ENCODE assay signal across 8 cellular contexts in the genomic region with DNA sequence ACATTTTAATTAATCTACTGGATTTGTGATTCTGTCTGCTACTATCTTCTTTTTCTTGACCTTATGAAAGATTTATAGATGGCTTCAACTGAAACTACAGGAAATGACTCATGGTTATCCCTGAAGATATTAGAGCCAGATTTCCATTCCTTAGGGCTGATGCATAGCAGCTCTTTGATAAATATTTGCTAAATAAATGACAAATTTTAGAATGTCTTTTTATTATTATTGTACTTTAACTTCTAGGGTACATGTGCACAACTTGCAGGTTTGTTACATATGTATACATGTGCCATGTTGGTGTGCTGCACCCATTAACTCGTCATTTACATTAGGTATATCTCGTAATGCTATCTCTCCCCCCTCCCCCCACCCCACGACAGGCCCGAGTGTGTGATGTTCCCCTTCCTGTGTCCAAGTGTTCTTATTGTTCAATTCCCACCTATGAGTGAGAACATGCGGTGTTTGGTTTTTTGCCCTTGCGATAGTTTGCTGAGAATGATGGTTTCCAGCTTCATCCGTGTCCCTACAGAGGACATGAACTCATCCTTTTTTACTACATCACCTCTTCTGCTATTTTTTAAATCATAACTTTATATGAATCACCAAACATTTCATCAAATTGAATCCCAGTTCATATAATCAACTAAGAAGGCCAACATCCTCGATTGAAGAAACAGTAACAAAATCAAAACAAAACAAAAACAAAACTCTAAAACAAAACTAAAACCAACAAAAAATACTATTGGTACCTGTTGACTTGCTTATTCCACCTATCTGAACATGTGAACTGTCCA. TPM values are rescaled to one million over a fixed set of nuclear protein-coding genes. Genes with fewer than 3 reads are reported as not detected.
A peak's percentile ranks its signal among the peaks of the same experiment; 100 is the strongest.
DNase-seq lines count a peak whose midpoint lies in the region; TF ChIP-seq lines count a peak whose summit lies in the region.
"Not testable (repeated sequence)": the region's sequence is repeated elsewhere in the genome, so short reads cannot be mapped to it uniquely, and the experiment has no call there.

No MANE protein-coding gene starts in this region.

- H3K27ac ChIP-seq in GM23248, result peak overlapping the region; percentile 70
- H3K27ac ChIP-seq in OCI-LY3 (ENCODE audit: low read length), result peak overlapping the region; percentile 86
- peak overlapping the region; percentile 28 for H3K27ac ChIP-seq in muscle layer of colon (ENCODE audit: low read depth, low read length)
- peak overlapping the region; percentile 71 for H3K27ac ChIP-seq in smooth muscle cell (ENCODE audit: low read depth)

- intact Hi-C loops in activated CD4-positive, alpha-beta memory T cell treated with anti-CD3 and anti-CD28 coated beads for 36 hours (cut with micrococcal nuclease); MCF 10A (cut with micrococcal nuclease): not testable (repeated sequence)

- H3K9me3 ChIP-seq in GM23248 (ENCODE audit: low read depth); OCI-LY3 (ENCODE audit: insufficient read depth, low read length); muscle layer of colon (ENCODE audit: low read length); smooth muscle cell (replicated peaks; ENCODE audit: low read depth): not testable (repeated sequence)

- 30 to 43% methylated on average over 5 to 8 of the region's 8 CpGs for WGBS in GM23248 (ENCODE audit: low coverage in 1 of 2, low lambda C conversion rate in 2 of 2, missing lambda C conversion rate in 2 of 2), 2 experiments
- 76% methylated on average over 8 of the region's 8 CpGs for WGBS in smooth muscle cell (ENCODE audit: low lambda C conversion rate)

- TF ChIP-seq CTCF in OCI-LY3 (IDR thresholded peaks at IDR 0.05; ENCODE audit: low read depth, low read length); MCF 10A (IDR thresholded peaks at IDR 0.05; ENCODE audit: unreplicated experiment); fibroblast of the aortic adventitia (IDR thresholded peaks at IDR 0.05; ENCODE audit: insufficient read depth, low read length); smooth muscle cell (IDR thresholded peaks at IDR 0.05; ENCODE audit: borderline replicate concordance, insufficient read depth, poor library complexity, severe bottlenecking): not testable (repeated sequence)

- CTCF ChIA-PET in activated CD4-positive, alpha-beta memory T cell treated with anti-CD3 and anti-CD28 coated beads for 36 hours (lab: Charles Lee), result interaction anchor here (1.4 to 5.3 kb wide), 3 partner anchors 14 to 51 kb away, joined by 8 to 34 read pairs (median 9); no protein-coding TSS in a partner anchor
- CTCF ChIA-PET in MCF 10A (lab: Yijun Ruan, JAX), result interaction anchor here (1.0 to 3.3 kb wide), 7 partner anchors 31 to 52 kb away, joined by 3 to 17 read pairs (median 4); partner anchors contain the start of gene ANKRD22

- H3K9ac ChIP-seq in GM23248 (0 out of 2 replicates have a peak overlapping the region, but pooled peaks have one; percentile 83), OCI-LY3 (ENCODE audit: low read length) (peak overlapping the region; percentile 88; the same call in 1 of the 2 replicates)
- H3K9ac ChIP-seq in muscle layer of colon (ENCODE audit: low read length); smooth muscle cell (ENCODE audit: low read depth): not testable (repeated sequence)

- peaks cover 35% of the 10 kb centered on the region for H3F3A ChIP-seq in GM23248 (ENCODE audit: insufficient read depth)
- H3F3A ChIP-seq in smooth muscle cell (ENCODE audit: low read depth), result not testable (repeated sequence)

- H3K4me1 Mint-ChIP-seq in activated CD4-positive, alpha-beta memory T cell treated with anti-CD3 and anti-CD28 coated beads for 36 hours (ENCODE audit: low read depth), result peaks cover 79% of the 10 kb centered on the region
- H3K4me1 Mint-ChIP-seq in MCF 10A (ENCODE audit: insufficient read depth, unreplicated experiment), result peaks cover 31% of the 10 kb centered on the region

- POLR2A ChIA-PET in activated CD4-positive, alpha-beta memory T cell treated with anti-CD3 and anti-CD28 coated beads for 36 hours (lab: Charles Lee), result interaction anchor here (1.9 to 2.2 kb wide), 2 partner anchors 18 to 108 kb away, joined by 6 to 11 read pairs; partner anchors contain the start of gene FAS
- POLR2A ChIA-PET in MCF 10A (lab: Yijun Ruan, JAX), result interaction anchor here (0.6 to 4.2 kb wide), 15 partner anchors 11 to 761 kb away, joined by 3 to 63 read pairs (median 5); partner anchors contain the start of genes ANKRD22 and FAS

- not testable (repeated sequence) for H3K9me2 ChIP-seq in GM23248 (ENCODE audit: insufficient read depth)

- not testable (repeated sequence) for H3K36me3 Mint-ChIP-seq in activated CD4-positive, alpha-beta memory T cell treated with anti-CD3 and anti-CD28 coated beads for 36 hours; MCF 10A (ENCODE audit: insufficient read depth, unreplicated experiment)

- in situ Hi-C loops in GM23248 (cut with MboI), result not testable (repeated sequence)

- H2AFZ ChIP-seq in GM23248; OCI-LY3 (ENCODE audit: low read depth, low read length); smooth muscle cell (ENCODE audit: low read depth): not testable (repeated sequence)

- not testable (repeated sequence) for H3K36me3 ChIP-seq in GM23248 (ENCODE audit: low read depth); OCI-LY3 (replicated peaks; ENCODE audit: low read depth, low read length); muscle layer of colon (ENCODE audit: insufficient read depth, low read length); smooth muscle cell (ENCODE audit: low read depth)

- not testable (repeated sequence) for BruUV-seq in MCF 10A (replicated peaks; lab: Mats Ljungman, UMichigan)

- H3K79me2 ChIP-seq in GM23248 (ENCODE audit: insufficient read depth), result peaks cover 60% of the 10 kb centered on the region
- H3K79me2 ChIP-seq in OCI-LY3 (ENCODE audit: low read length), result peaks cover 68% of the 10 kb centered on the region
- not testable (repeated sequence) for H3K79me2 ChIP-seq in smooth muscle cell (ENCODE audit: low read depth)

- H3K27me3 Mint-ChIP-seq in activated CD4-positive, alpha-beta memory T cell treated with anti-CD3 and anti-CD28 coated beads for 36 hours; MCF 10A (ENCODE audit: insufficient read depth, unreplicated experiment): not testable (repeated sequence)

- H3K9me3 Mint-ChIP-seq in activated CD4-positive, alpha-beta memory T cell treated with anti-CD3 and anti-CD28 coated beads for 36 hours; MCF 10A (ENCODE audit: unreplicated experiment): not testable (repeated sequence)

- peaks cover 43% of the 10 kb centered on the region for H3K4me1 ChIP-seq in GM23248 (ENCODE audit: insufficient read depth)
- peaks cover 68% of the 10 kb centered on the region for H3K4me1 ChIP-seq in OCI-LY3 (ENCODE audit: low read length)
- H3K4me1 ChIP-seq in muscle layer of colon (ENCODE audit: insufficient read depth, low read length), result not testable (repeated sequence)
- H3K4me1 ChIP-seq in smooth muscle cell (ENCODE audit: low read depth), result peaks cover 16% of the 10 kb centered on the region

- H3K27ac Mint-ChIP-seq in activated CD4-positive, alpha-beta memory T cell treated with anti-CD3 and anti-CD28 coated beads for 36 hours, result peak overlapping the region; percentile 95
- H3K27ac Mint-ChIP-seq in MCF 10A (ENCODE audit: low read depth, unreplicated experiment), result peak overlapping the region; percentile 91

- H3K4me2 ChIP-seq in GM23248 (ENCODE audit: unreplicated experiment) (peak overlapping the region; percentile 80), OCI-LY3 (ENCODE audit: low read length) (peak overlapping the region; percentile 92), smooth muscle cell (peak overlapping the region; percentile 69)

- peak overlapping the region; percentile 91 for H3K4me3 ChIP-seq in GM23248
- H3K4me3 ChIP-seq in OCI-LY3 (ENCODE audit: low read length), result peak overlapping the region; percentile 90
- H3K4me3 ChIP-seq in fibroblast of the aortic adventitia (ENCODE audit: low read depth, low read length), result peak overlapping the region; percentile 87
- not testable (repeated sequence) for H3K4me3 ChIP-seq in muscle layer of colon (ENCODE audit: low read depth in 1 of 2, low read length in 2 of 2); smooth muscle cell

- H4K20me1 ChIP-seq in GM23248 (ENCODE audit: insufficient read depth); OCI-LY3 (ENCODE audit: insufficient read depth, low read length); smooth muscle cell (ENCODE audit: low read depth): not testable (repeated sequence)

- peak overlapping the region; percentile 88 for H3K4me3 Mint-ChIP-seq in activated CD4-positive, alpha-beta memory T cell treated with anti-CD3 and anti-CD28 coated beads for 36 hours
- H3K4me3 Mint-ChIP-seq in MCF 10A (ENCODE audit: unreplicated experiment), result peak overlapping the region; percentile 97

- DNase-seq in AG20443 (ENCODE audit: low spot score), result peak; percentile 45
- DNase-seq in GM23248, result peak; percentile 88
- DNase-seq in activated CD4-positive, alpha-beta memory T cell treated with anti-CD3 and anti-CD28 coated beads for 36 hours; smooth muscle cell (lab: John Stamatoyannopoulos, UW; ENCODE audit: unreplicated experiment): not testable (repeated sequence)
- peak; percentile 66 for DNase-seq in MCF 10A (ENCODE audit: unreplicated experiment)
- DNase-seq in fibroblast of the aortic adventitia (ENCODE audit: low read depth), result peak; percentile 85

- not testable (repeated sequence) for H3K27me3 ChIP-seq in GM23248 (replicated peaks; ENCODE audit: insufficient read depth); OCI-LY3 (ENCODE audit: low read depth, low read length); muscle layer of colon (ENCODE audit: control insufficient read depth in 1 of 2, insufficient read depth in 2 of 2, low read length in 2 of 2)
- peaks cover 42% of the 10 kb centered on the region for H3K27me3 ChIP-seq in smooth muscle cell (ENCODE audit: low read depth)

RNA-seq across cellular contexts. Expression of gene STAMBPL1, which starts 2.8 kb away (rescaled TPM):
- 22.4 and 23.9 TPM in 2 replicates for total RNA-seq in GM23248 (2014; rRNA removed; shearing (Covaris generic))
- 13.3 and 15.1 TPM in 2 replicates for polyA plus RNA-seq in GM23248 (2016; fragmentation: Nextera tagmentation; extraction: Ambion mirVana)
- total RNA-seq in activated CD4-positive, alpha-beta memory T cell treated with anti-CD3 and anti-CD28 coated beads for 36 hours, result 10 to 100 TPM; 27.9 to 28.2 TPM
- 18.9 and 29.2 TPM in 2 replicates for total RNA-seq in MCF 10A (2022)
- total RNA-seq in fibroblast of the aortic adventitia (ENCODE audit: low replicate concordance), result 35.3 and 50.0 TPM in 2 replicates
- 1.1 and 1.2 TPM in 2 replicates for total RNA-seq in smooth muscle cell
- 0.49 and 0.61 TPM in 2 replicates for polyA plus RNA-seq in smooth muscle cell

RNA-seq across cellular contexts. Expression of gene ANKRD22, which starts 31.2 kb away (rescaled TPM):
- 0.22 TPM in 1 of 2 replicates, not detected in the other for total RNA-seq in GM23248 (2014; rRNA removed; shearing (Covaris generic))
- polyA plus RNA-seq in GM23248 (2016; fragmentation: Nextera tagmentation; extraction: Ambion mirVana) (not detected in 2 replicates), smooth muscle cell (1.9 and 2.3 TPM in 2 replicates)
- total RNA-seq in activated CD4-positive, alpha-beta memory T cell treated with anti-CD3 and anti-CD28 coated beads for 36 hours, result under 1 TPM; 0.12 to 0.24 TPM
- total RNA-seq in MCF 10A (2022) (0.26 TPM in 1 of 2 replicates, not detected in the other), fibroblast of the aortic adventitia (ENCODE audit: low replicate concordance) (0.09 and 0.33 TPM in 2 replicates), smooth muscle cell (3.4 and 6.9 TPM in 2 replicates)

Comparison
In these comparisons a context has a peak if more than half of its experiments do, and no peak if none do; other contexts are left out.
1. H3K27ac ChIP-seq: peak in every context shown above with its lines; median percentile 86 in OCI-LY3; 71 in smooth muscle cell; 70 in GM23248; 28 in muscle layer of colon.